In genomic region chr15:85324202-85324601, GRCh38 we compare ENCODE assay signal across 22 cellular contexts. TPM values are rescaled to one million over a fixed set of nuclear protein-coding genes. Genes with fewer than 3 reads are reported as not detected.
DNase-seq lines count a peak whose midpoint lies in the region; ATAC-seq and TF ChIP-seq lines count a peak whose summit lies in the region.
"Had no signal": no experiment of that assay in that cellular context is flagged by ENCODE, and none has a peak within 500 bp of the region (broad histone marks: within the 10 kb centered on the region; RNA-seq: fewer than 3 reads in every experiment).

No MANE protein-coding gene starts in this region.

- ATAC-seq in T-cell (replicated peaks in 1 of 4) (no peak), GM21367 (IDR thresholded peaks at IDR 0.05; ENCODE audit: unreplicated experiment) (no peak)
- ATAC-seq: HCT116, SK-N-SH treated with all-trans-retinoic acid at 6 μM for 48 hours had no signal

- H3K9me3 Mint-ChIP-seq in T-cell (peaks cover 0 to 11% (median 4%) of the 10 kb centered on the region in 3 donors), endodermal cell (peaks cover 19% of the 10 kb centered on the region)

- no TSS peak for BruUV-seq in A673 (replicated peaks; lab: Mats Ljungman, UMichigan)

- no peak for TF ChIP-seq CTCF in A673 (conservative IDR thresholded peaks at IDR 0.05; ENCODE audit: low read depth, low read length)
- TF ChIP-seq CTCF in NB4 (IDR thresholded peaks at IDR 0.05; ENCODE audit: low read depth, low read length) = peak; percentile 3
- TF ChIP-seq CTCF in esophagus muscularis mucosa (IDR thresholded peaks at IDR 0.05) = no peak
- TF ChIP-seq CTCF in endodermal cell (conservative IDR thresholded peaks at IDR 0.05) = no peak

- H3K27ac Mint-ChIP-seq in T-cell (no peak overlapping the region), endodermal cell (no peak overlapping the region)
- H3K27ac Mint-ChIP-seq: CD4-positive, CD25-positive, alpha-beta regulatory T cell had no signal

- H3K36me3 Mint-ChIP-seq in T-cell = peaks cover 10% of the 10 kb centered on the region
- no peaks in the 10 kb centered on the region for H3K36me3 Mint-ChIP-seq in endodermal cell (ENCODE audit: low read depth)

- POLR2A ChIA-PET in A673 (lab: Charles Lee; ENCODE audit: low non-redundant PET) = no interaction called here
- POLR2A ChIA-PET in T-cell (lab: Charles Lee) = interaction anchor here (0.5 to 0.6 kb wide), 3 partner anchors 56 to 321 kb away, joined by 3 to 6 read pairs (median 5); partner anchors contain the start of gene AKAP13 (in 1 of the 2)

- in situ Hi-C loops in ACHN (cut with HindIII; ENCODE audit: low pct_ligation_motif_present, low pct_unique_long_range_greater_than_20kb, low sequenced_read_pairs) = no loop called here

- CTCF ChIA-PET in A673 (lab: Charles Lee) (no interaction called here), T-cell (lab: Charles Lee) (no interaction called here)

- H3K4me3 ChIP-seq in A673 (ENCODE audit: low read depth, low read length, poor library complexity, severe bottlenecking) = no peak overlapping the region
- no peak overlapping the region for H3K4me3 ChIP-seq in NB4 (ENCODE audit: low read depth, low read length)
- no peak overlapping the region for H3K4me3 ChIP-seq in esophagus muscularis mucosa
- H3K4me3 ChIP-seq in endodermal cell (ENCODE audit: low read length) = no peak overlapping the region

- H3K4me3 Mint-ChIP-seq in T-cell (no peak overlapping the region), endodermal cell (no peak overlapping the region)

- WGBS in esophagus muscularis mucosa = 53% methylated on average over 2 of the region's 2 CpGs
- WGBS in endodermal cell (ENCODE audit: insufficient coverage in 1 of 2, insufficient read length in 1 of 2), 2 experiments = 86% methylated on average over 2 of the region's 2 CpGs; no CpG with 5 or more reads in 1 of the 2 experiments

- H3K27me3 ChIP-seq in A673 (replicated peaks; ENCODE audit: insufficient read depth, low read depth, low read length, poor library complexity) = no peaks in the 10 kb centered on the region
- no peaks in the 10 kb centered on the region for H3K27me3 ChIP-seq in esophagus muscularis mucosa
- H3K27me3 ChIP-seq in endodermal cell (ENCODE audit: control insufficient read depth, insufficient read depth, low read length, poor library complexity, severe bottlenecking) = no peaks in the 10 kb centered on the region

- TF ChIP-seq EP300 in esophagus muscularis mucosa (IDR thresholded peaks at IDR 0.05) = no peak

- TF ChIP-seq POLR2A in NB4 (IDR thresholded peaks at IDR 0.05; ENCODE audit: extremely low read depth, insufficient read length) = no peak
- TF ChIP-seq POLR2A in esophagus muscularis mucosa (IDR thresholded peaks at IDR 0.05; ENCODE audit: low read depth) = no peak

- H3K9me3 ChIP-seq in A673 (ENCODE audit: low read depth, low read length, poor library complexity, severe bottlenecking) (peaks cover 6% of the 10 kb centered on the region), esophagus muscularis mucosa (peaks cover 0 to 5% (median 0%) of the 10 kb centered on the region in 4 donors), endodermal cell (ENCODE audit: control insufficient read depth, low read length) (peaks cover 13% of the 10 kb centered on the region)

- H3K27ac ChIP-seq in A673 (ENCODE audit: low read depth, low read length, poor library complexity, severe bottlenecking) (no peak overlapping the region), esophagus muscularis mucosa (replicated peaks in 1 of 4) (no peak overlapping the region), endodermal cell (ENCODE audit: low read depth, low read length) (no peak overlapping the region)
- H3K27ac ChIP-seq: KMS-11, RWPE1 had no signal

- peaks cover 14 to 27% (median 14%) of the 10 kb centered on the region in 3 donors for H3K4me1 Mint-ChIP-seq in T-cell
- H3K4me1 Mint-ChIP-seq in endodermal cell = peaks cover 17% of the 10 kb centered on the region

- H3K36me3 ChIP-seq in A673 (ENCODE audit: insufficient read depth, low read length, poor library complexity, severe bottlenecking) (no peaks in the 10 kb centered on the region), esophagus muscularis mucosa (no peaks in the 10 kb centered on the region), endodermal cell (ENCODE audit: control insufficient read depth, insufficient read depth, low read length) (no peaks in the 10 kb centered on the region)

- peak; percentile 84 for DNase-seq in A673 (ENCODE audit: low spot score)
- DNase-seq in EH (ENCODE audit: low read depth) = peak; percentile 19
- peak; percentile 37 for DNase-seq in NB4 (ENCODE audit: low read depth)
- DNase-seq in esophagus muscularis mucosa (ENCODE audit: extremely low spot score) = peak; percentile 1
- no peak for DNase-seq in T-cell
- DNase-seq in endodermal cell = no peak
- no peak for DNase-seq in ACHN
- DNase-seq: AML-193; CD4-positive, CD25-positive, alpha-beta regulatory T cell; COR-L47; GF-D8; GOT3; NCI-H1694 treated with DMSO at 0.1 percent for 48 hours; NCI-H510A treated with DMSO at 0.1 percent for 48 hours; NCI-H82; SIG-M5; T-helper 1 cell had no signal

- intact Hi-C loops in A673 (cut with micrococcal nuclease; ENCODE audit: unreplicated experiment) = no loop called here
- intact Hi-C loops in esophagus muscularis mucosa (cut with DNase I) = no loop called here

- no peaks in the 10 kb centered on the region for H3K27me3 Mint-ChIP-seq in T-cell
- H3K27me3 Mint-ChIP-seq in endodermal cell (ENCODE audit: insufficient read depth) = peaks cover 2% of the 10 kb centered on the region
- H3K27me3 Mint-ChIP-seq: CD4-positive, CD25-positive, alpha-beta regulatory T cell had no signal

- peaks cover 15% of the 10 kb centered on the region for H3K4me1 ChIP-seq in A673 (ENCODE audit: insufficient read depth, low read length, poor library complexity, severe bottlenecking)
- H3K4me1 ChIP-seq in esophagus muscularis mucosa = peaks cover 0 to 5% (median 2%) of the 10 kb centered on the region in 4 donors
- H3K4me1 ChIP-seq in endodermal cell (ENCODE audit: control insufficient read depth, insufficient read depth, low read length) = peaks cover 4% of the 10 kb centered on the region

- no peak overlapping the region for H3K9ac ChIP-seq in endodermal cell (ENCODE audit: extremely low read depth, low read length, poor library complexity, severe bottlenecking)
- H3K9ac ChIP-seq: KMS-11 had no signal

RNA-seq across cellular contexts. Expression of gene AKAP13, which starts 56.2 kb away (rescaled TPM):
- 53.3 and 54.5 TPM in 2 replicates for total RNA-seq in A673 (2021)
- 100 to 1,000 TPM; 232 to 323 (median 284) TPM for total RNA-seq in esophagus muscularis mucosa
- total RNA-seq in T-cell = 100 to 1,000 TPM; 232 to 391 (median 281) TPM
- 100 to 1,000 TPM; 115 to 131 TPM for total RNA-seq in endodermal cell
- 35.6 TPM for polyA plus RNA-seq in endodermal cell (2013, experiment 1 of 2)
- 46.4 TPM for polyA plus RNA-seq in endodermal cell (2013, experiment 2 of 2)

Comparison
In these comparisons a context has a peak if more than half of its experiments do, and no peak if none do; other contexts are left out.
1. DNase-seq: peak in A673 (single experiment), EH (single experiment), NB4 (single experiment) and esophagus muscularis mucosa (single experiment); none in T-cell (0 of 34), endodermal cell (single experiment) and ACHN (single experiment).